In the genomic region with DNA sequence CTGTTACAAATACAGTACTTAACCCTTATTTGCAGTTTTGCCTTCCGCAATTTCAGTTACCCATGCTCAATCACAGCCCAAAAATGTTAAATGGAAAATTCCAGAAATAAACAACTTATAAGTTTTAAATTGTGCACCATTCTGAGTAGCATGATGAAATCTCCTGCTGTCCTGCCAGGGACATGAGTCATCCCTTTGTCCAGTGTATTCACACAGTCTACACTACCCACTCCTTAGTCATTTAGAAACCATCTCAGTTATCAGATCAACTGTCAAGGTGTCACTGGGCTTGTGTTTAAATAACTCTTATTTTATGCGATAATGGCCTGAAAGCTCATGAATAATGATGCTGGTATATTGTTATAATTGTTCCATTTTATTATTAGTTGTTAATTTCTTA, we compare ENCODE assay signal across 12 cellular contexts.
DNase-seq lines count a peak whose midpoint lies in the region; ATAC-seq, FAIRE-seq and TF ChIP-seq lines count a peak whose summit lies in the region.
"Had no signal": no experiment of that assay in that cellular context is flagged by ENCODE, and none has a peak within 500 bp of the region (broad histone marks: within the 10 kb centered on the region; RNA-seq: fewer than 3 reads in every experiment).

No MANE protein-coding gene starts in this region.

- H3K4me3 Mint-ChIP-seq in stimulated activated naive B cell treated with anti-CD40 and anti-IgM and Interleukin-4, amounts not matched to agents 10 μg/mL and 1 μg/mL and 100 μg/mL, for 72 hours: no peak overlapping the region
- H3K4me3 Mint-ChIP-seq in mesothelial cell of epicardium: no peak overlapping the region
- no peak overlapping the region for H3K4me3 Mint-ChIP-seq in CD8-positive, alpha-beta T cell
- H3K4me3 Mint-ChIP-seq: naive thymus-derived CD8-positive, alpha-beta T cell had no signal

- intact Hi-C loops in CD8-positive, alpha-beta T cell (cut with DNase I, micrococcal nuclease): no loop called here

- POLR2A ChIA-PET in AG04449 (lab: Yijun Ruan, JAX): no interaction called here
- POLR2A ChIA-PET in CD8-positive, alpha-beta T cell (lab: Charles Lee): no interaction called here

- no peaks in the 10 kb centered on the region for H3K4me1 ChIP-seq in CD8-positive, alpha-beta T cell (ENCODE audit: insufficient read depth, low read length)

- no peak for TF ChIP-seq CTCF in AG04449 (IDR thresholded peaks at IDR 0.05; ENCODE audit: insufficient read depth, low read length, missing control alignments)
- no peak for TF ChIP-seq CTCF in mesothelial cell of epicardium (IDR thresholded peaks at IDR 0.05; ENCODE audit: unreplicated experiment)
- TF ChIP-seq CTCF in CD8-positive, alpha-beta T cell (IDR thresholded peaks at IDR 0.05): no peak
- no peak for TF ChIP-seq CTCF in GM20000 (IDR thresholded peaks at IDR 0.05; ENCODE audit: extremely low read depth, missing control alignments)

- no peaks in the 10 kb centered on the region for H3K27me3 Mint-ChIP-seq in stimulated activated naive B cell treated with anti-CD40 and anti-IgM and Interleukin-4, amounts not matched to agents 10 μg/mL and 1 μg/mL and 100 μg/mL, for 72 hours
- H3K27me3 Mint-ChIP-seq in mesothelial cell of epicardium (ENCODE audit: low read depth): no peaks in the 10 kb centered on the region
- H3K27me3 Mint-ChIP-seq in CD8-positive, alpha-beta T cell (ENCODE audit: low read depth): no peaks in the 10 kb centered on the region
- H3K27me3 Mint-ChIP-seq: naive thymus-derived CD8-positive, alpha-beta T cell had no signal

- peak; percentile 81 for FAIRE-seq in islet of Langerhans (lab: Jason Lieb, UNC)

- no peaks in the 10 kb centered on the region for H3K27me3 ChIP-seq in CD8-positive, alpha-beta T cell (ENCODE audit: insufficient read depth, low read length)

- no peaks in the 10 kb centered on the region for H3K36me3 ChIP-seq in CD8-positive, alpha-beta T cell (ENCODE audit: insufficient read depth, low read length)

- H3K36me3 Mint-ChIP-seq in stimulated activated naive B cell treated with anti-CD40 and anti-IgM and Interleukin-4, amounts not matched to agents 10 μg/mL and 1 μg/mL and 100 μg/mL, for 72 hours: no peaks in the 10 kb centered on the region
- no peaks in the 10 kb centered on the region for H3K36me3 Mint-ChIP-seq in mesothelial cell of epicardium
- H3K36me3 Mint-ChIP-seq in CD8-positive, alpha-beta T cell: no peaks in the 10 kb centered on the region
- H3K36me3 Mint-ChIP-seq: naive thymus-derived CD8-positive, alpha-beta T cell had no signal

- H3K27ac Mint-ChIP-seq in stimulated activated naive B cell treated with anti-CD40 and anti-IgM and Interleukin-4, amounts not matched to agents 10 μg/mL and 1 μg/mL and 100 μg/mL, for 72 hours: no peak overlapping the region
- H3K27ac Mint-ChIP-seq in mesothelial cell of epicardium: no peak overlapping the region
- H3K27ac Mint-ChIP-seq in CD8-positive, alpha-beta T cell: no peak overlapping the region
- H3K27ac Mint-ChIP-seq: naive thymus-derived CD8-positive, alpha-beta T cell had no signal

- CTCF ChIA-PET in AG04449 (lab: Yijun Ruan, JAX): no interaction called here
- CTCF ChIA-PET in CD8-positive, alpha-beta T cell (lab: Charles Lee): no interaction called here

- H3K4me1 Mint-ChIP-seq in stimulated activated naive B cell treated with anti-CD40 and anti-IgM and Interleukin-4, amounts not matched to agents 10 μg/mL and 1 μg/mL and 100 μg/mL, for 72 hours: no peaks in the 10 kb centered on the region
- peaks cover 21% of the 10 kb centered on the region for H3K4me1 Mint-ChIP-seq in mesothelial cell of epicardium
- H3K4me1 Mint-ChIP-seq in CD8-positive, alpha-beta T cell (ENCODE audit: low read depth): no peaks in the 10 kb centered on the region
- H3K4me1 Mint-ChIP-seq: naive thymus-derived CD8-positive, alpha-beta T cell had no signal

- no peaks in the 10 kb centered on the region for H3K9me3 Mint-ChIP-seq in stimulated activated naive B cell treated with anti-CD40 and anti-IgM and Interleukin-4, amounts not matched to agents 10 μg/mL and 1 μg/mL and 100 μg/mL, for 72 hours
- H3K9me3 Mint-ChIP-seq in mesothelial cell of epicardium: no peaks in the 10 kb centered on the region
- H3K9me3 Mint-ChIP-seq in CD8-positive, alpha-beta T cell: no peaks in the 10 kb centered on the region

- H3K27ac ChIP-seq in CD8-positive, alpha-beta T cell (ENCODE audit: low read depth, low read length): no peak overlapping the region
- H3K27ac ChIP-seq: C4-2B had no signal

- H3K4me3 ChIP-seq in AG04449 (ENCODE audit: low read depth, low read length): no peak overlapping the region
- no peak overlapping the region for H3K4me3 ChIP-seq in CD8-positive, alpha-beta T cell (ENCODE audit: low read depth, low read length)

- no peaks in the 10 kb centered on the region for H3K9me3 ChIP-seq in CD8-positive, alpha-beta T cell (ENCODE audit: low read length)

- ATAC-seq in HG02884 (IDR thresholded peaks at IDR 0.05; ENCODE audit: unreplicated experiment): peak; percentile 57
- ATAC-seq in stimulated activated naive B cell treated with anti-CD40 and anti-IgM and Interleukin-4, amounts not matched to agents 10 μg/mL and 1 μg/mL and 100 μg/mL, for 72 hours (replicated peaks): no peak
- ATAC-seq in CD8-positive, alpha-beta T cell: no peak
- ATAC-seq: naive thymus-derived CD8-positive, alpha-beta T cell had no signal

- DNase-seq in AG04449 (ENCODE audit: low read depth, low spot score): peak; percentile 72
- DNase-seq in amniotic stem cell (lab: John Stamatoyannopoulos, UW): peak; percentile 33
- no peak for DNase-seq in stimulated activated naive B cell treated with anti-CD40 and anti-IgM and Interleukin-4, amounts not matched to agents 10 μg/mL and 1 μg/mL and 100 μg/mL, for 72 hours
- DNase-seq in mesothelial cell of epicardium (ENCODE audit: low spot score in 2 of 2, unreplicated experiment in 2 of 2): no peak
- DNase-seq in CD8-positive, alpha-beta T cell: no peak
- DNase-seq in GM20000 (ENCODE audit: low spot score): no peak
- DNase-seq: activated CD4-positive, alpha-beta T cell treated with anti-CD3 and anti-CD28 coated beads for 48 hours; naive thymus-derived CD8-positive, alpha-beta T cell; NCI-H524 treated with DMSO at 0.1 percent for 48 hours had no signal

Comparison
In these comparisons a context has a peak if more than half of its experiments do, and no peak if none do; other contexts are left out.
1. DNase-seq: peak in AG04449 (single experiment) and amniotic stem cell (single experiment); none in stimulated activated naive B cell treated with anti-CD40 and anti-IgM and Interleukin-4, amounts not matched to agents 10 μg/mL and 1 μg/mL and 100 μg/mL, for 72 hours (single experiment), mesothelial cell of epicardium (0 of 2), CD8-positive, alpha-beta T cell (0 of 7) and GM20000 (single experiment).